In the genomic region with DNA sequence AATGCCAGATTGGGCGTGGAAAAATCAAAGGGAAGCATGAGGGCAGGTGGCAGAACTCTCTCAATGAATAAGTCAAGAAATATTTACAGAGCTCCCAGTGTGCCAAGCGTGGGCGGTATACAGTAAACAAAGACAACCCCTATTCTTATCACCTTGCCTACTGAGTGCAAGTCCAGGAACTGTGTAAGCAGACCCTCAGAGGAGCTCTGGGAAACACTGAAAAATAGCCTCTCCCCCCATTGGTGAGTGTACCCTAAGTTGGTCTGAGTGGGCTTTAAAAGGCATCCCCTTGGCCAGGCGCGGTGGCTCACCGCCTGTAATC, we compare ENCODE assay signal across 24 cellular contexts. TPM values are rescaled to one million over a fixed set of nuclear protein-coding genes. Genes with fewer than 3 reads are reported as not detected.
DNase-seq lines count a peak whose midpoint lies in the region; ATAC-seq and TF ChIP-seq lines count a peak whose summit lies in the region.
"Had no signal": no experiment of that assay in that cellular context is flagged by ENCODE, and none has a peak within 500 bp of the region (broad histone marks: within the 10 kb centered on the region; RNA-seq: fewer than 3 reads in every experiment).

No MANE protein-coding gene starts in this region.

- no peak for TF ChIP-seq CTCF in CD4-positive, alpha-beta T cell (IDR thresholded peaks at IDR 0.05)
- TF ChIP-seq CTCF in endodermal cell (conservative IDR thresholded peaks at IDR 0.05) (no peak), neural cell (IDR thresholded peaks at IDR 0.05; ENCODE audit: poor library complexity, severe bottlenecking) (no peak)

- peaks cover 3% of the 10 kb centered on the region for H3F3A ChIP-seq in neural cell (ENCODE audit: insufficient read depth, low read length, poor library complexity, severe bottlenecking)

- no peak for TF ChIP-seq RAD21 in neural cell (conservative IDR thresholded peaks at IDR 0.05)

- peak overlapping the region; percentile 56 for H3K9ac ChIP-seq in HUES48 (ENCODE audit: low read depth, low read length)
- no peak overlapping the region for H3K9ac ChIP-seq in endodermal cell (ENCODE audit: extremely low read depth, low read length, poor library complexity, severe bottlenecking)
- peak overlapping the region; percentile 79 for H3K9ac ChIP-seq in neural cell (ENCODE audit: low read length)

- ATAC-seq in CD4-positive, alpha-beta T cell (ENCODE audit: poor library complexity) = no peak

- peaks cover 21% of the 10 kb centered on the region for H3K27me3 ChIP-seq in CD4-positive, alpha-beta T cell (ENCODE audit: control insufficient read depth, insufficient read depth, low read length)
- H3K27me3 ChIP-seq in HUES48 (ENCODE audit: control insufficient read depth, insufficient read depth, low read length) (peaks cover 22% of the 10 kb centered on the region), endodermal cell (ENCODE audit: control insufficient read depth, insufficient read depth, low read length, poor library complexity, severe bottlenecking) (peaks cover 25% of the 10 kb centered on the region), neural cell (ENCODE audit: insufficient read depth, low read depth, low read length) (no peaks in the 10 kb centered on the region)
- H3K27me3 ChIP-seq: ovary had no signal

- H3K4me1 Mint-ChIP-seq in CD4-positive, alpha-beta T cell (ENCODE audit: low read depth) = no peaks in the 10 kb centered on the region
- H3K4me1 Mint-ChIP-seq in endodermal cell = peaks cover 8% of the 10 kb centered on the region

- CTCF ChIA-PET in CD4-positive, alpha-beta T cell (lab: Charles Lee) = no interaction called here

- no peak for TF ChIP-seq EP300 in neural cell (conservative IDR thresholded peaks at IDR 0.05; ENCODE audit: poor library complexity, severe bottlenecking)

- H3K4me2 ChIP-seq in neural cell (ENCODE audit: low read length) = peak overlapping the region; percentile 23

- H3K36me3 Mint-ChIP-seq in CD4-positive, alpha-beta T cell (ENCODE audit: low read depth) = no peaks in the 10 kb centered on the region
- H3K36me3 Mint-ChIP-seq in endodermal cell (ENCODE audit: low read depth) = peaks cover under 1% of the 10 kb centered on the region
- H3K36me3 Mint-ChIP-seq: activated CD4-positive, alpha-beta memory T cell treated with anti-CD3 and anti-CD28 coated beads for 36 hours; activated naive CD4-positive, alpha-beta T cell treated with anti-CD3 and anti-CD28 coated beads, Interleukin-2, amount 50 U/mL, for 72 hours had no signal

- H3K4me3 ChIP-seq in HUES48 (ENCODE audit: low read depth, low read length) = peak overlapping the region; percentile 58; the same call in 1 of the 2 replicates
- peak overlapping the region; percentile 74 for H3K4me3 ChIP-seq in endodermal cell (ENCODE audit: low read length)
- peak overlapping the region; percentile 68 for H3K4me3 ChIP-seq in neural cell (ENCODE audit: low read length)

- H3K36me3 ChIP-seq in HUES48 (ENCODE audit: control insufficient read depth, insufficient read depth, low read length) (no peaks in the 10 kb centered on the region), endodermal cell (ENCODE audit: control insufficient read depth, insufficient read depth, low read length) (no peaks in the 10 kb centered on the region), neural cell (ENCODE audit: insufficient read depth, low read length) (no peaks in the 10 kb centered on the region)
- H3K36me3 ChIP-seq: ovary had no signal

- intact Hi-C loops in CD4-positive, alpha-beta T cell (cut with DNase I, micrococcal nuclease) = no loop called here

- no peaks in the 10 kb centered on the region for H4K20me1 ChIP-seq in neural cell (ENCODE audit: insufficient read depth)

- no peaks in the 10 kb centered on the region for H3K9me3 ChIP-seq in CD4-positive, alpha-beta T cell (ENCODE audit: control insufficient read depth, low read length)
- H3K9me3 ChIP-seq in HUES48 (ENCODE audit: control insufficient read depth, insufficient read depth, low read length) (no peaks in the 10 kb centered on the region), endodermal cell (ENCODE audit: control insufficient read depth, low read length) (no peaks in the 10 kb centered on the region), neural cell (ENCODE audit: low read length) (no peaks in the 10 kb centered on the region)
- H3K9me3 ChIP-seq: Caco-2, ovary had no signal

- no peaks in the 10 kb centered on the region for H3K79me2 ChIP-seq in neural cell (replicated peaks; ENCODE audit: insufficient read depth, low read length)

- no peaks in the 10 kb centered on the region for H3K9me3 Mint-ChIP-seq in CD4-positive, alpha-beta T cell
- peaks cover 2% of the 10 kb centered on the region for H3K9me3 Mint-ChIP-seq in endodermal cell
- H3K9me3 Mint-ChIP-seq: activated B cell treated with CpG ODN at 0.5 μM for 24 hours; activated CD4-positive, alpha-beta memory T cell treated with anti-CD3 and anti-CD28 coated beads for 36 hours; activated naive CD4-positive, alpha-beta T cell treated with anti-CD3 and anti-CD28 coated beads, Interleukin-2, amount 50 U/mL, for 72 hours; stimulated activated naive CD8-positive, alpha-beta T cell treated with anti-CD3 and anti-CD28 coated beads, Interleukin-15, Interleukin-2, amounts not matched to agents 100 ng/mL and 50 ng/mL, for 24 hours had no signal

- H3K27ac ChIP-seq in CD4-positive, alpha-beta T cell (ENCODE audit: low read depth, low read length) = no peak overlapping the region
- H3K27ac ChIP-seq in HUES48 (ENCODE audit: low read depth, low read length) = no peak overlapping the region
- no peak overlapping the region for H3K27ac ChIP-seq in endodermal cell (ENCODE audit: low read depth, low read length)
- no peak overlapping the region for H3K27ac ChIP-seq in neural cell (ENCODE audit: low read length)
- H3K27ac ChIP-seq: epithelial cell of prostate, ovary had no signal

- H3K27ac Mint-ChIP-seq in CD4-positive, alpha-beta T cell = no peak overlapping the region
- H3K27ac Mint-ChIP-seq in endodermal cell = peak overlapping the region; percentile 89
- H3K27ac Mint-ChIP-seq: activated B cell treated with CpG ODN at 0.5 μM for 24 hours; activated CD4-positive, alpha-beta memory T cell treated with anti-CD3 and anti-CD28 coated beads for 36 hours; activated naive CD4-positive, alpha-beta T cell treated with anti-CD3 and anti-CD28 coated beads, Interleukin-2, amount 50 U/mL, for 72 hours; stimulated activated naive CD8-positive, alpha-beta T cell treated with anti-CD3 and anti-CD28 coated beads, Interleukin-15, Interleukin-2, amounts not matched to agents 100 ng/mL and 50 ng/mL, for 24 hours had no signal

- WGBS in endodermal cell (ENCODE audit: insufficient coverage in 1 of 2, insufficient read length in 1 of 2), 2 experiments = 82 to 95% methylated on average over 3 to 6 of the region's 6 CpGs

- peak overlapping the region; percentile 3 for H3K4me3 Mint-ChIP-seq in CD4-positive, alpha-beta T cell
- H3K4me3 Mint-ChIP-seq in endodermal cell = peak overlapping the region; percentile 80

- H3K9me2 ChIP-seq in neural cell (ENCODE audit: insufficient read depth, low read length) = no peaks in the 10 kb centered on the region

- peaks cover 6% of the 10 kb centered on the region for H3K4me1 ChIP-seq in HUES48 (ENCODE audit: control insufficient read depth, insufficient read depth, low read length)
- H3K4me1 ChIP-seq in endodermal cell (ENCODE audit: control insufficient read depth, insufficient read depth, low read length) = peaks cover 4% of the 10 kb centered on the region
- H3K4me1 ChIP-seq: Caco-2 had no signal

- POLR2A ChIA-PET in CD4-positive, alpha-beta T cell (lab: Charles Lee) = no interaction called here

- H3K27me3 Mint-ChIP-seq in CD4-positive, alpha-beta T cell = peaks cover 25% of the 10 kb centered on the region
- H3K27me3 Mint-ChIP-seq in endodermal cell (ENCODE audit: insufficient read depth) = peaks cover 28% of the 10 kb centered on the region

- peak overlapping the region; percentile 61 for H2AFZ ChIP-seq in neural cell (ENCODE audit: low read depth, low read length)

- no peak for DNase-seq in CD4-positive, alpha-beta T cell
- DNase-seq in endodermal cell (no peak), COLO668 (lab: John Stamatoyannopoulos, UW; ENCODE audit: unreplicated experiment) (no peak), OCI-M1 (lab: John Stamatoyannopoulos, UW) (no peak), GM19240 (ENCODE audit: insufficient read length, low spot score) (no peak)
- no peak for DNase-seq in activated effector memory CD4-positive, alpha-beta T cell treated with Interleukin-2 at 50 U/mL for 16 hours
- DNase-seq: activated B cell treated with CpG ODN at 0.5 μM for 24 hours; activated CD4-positive, alpha-beta memory T cell treated with anti-CD3 and anti-CD28 coated beads for 36 hours; activated T-cell treated with anti-CD3 and anti-CD28 coated beads for 4 hours; Caco-2; cortex of kidney; hippocampal formation; midbrain; SHP77 treated with DMSO at 0.1 percent for 48 hours; trophoblast cell had no signal

RNA-seq across cellular contexts. Expression of a gene that starts 1.2 kb away (rescaled TPM):
- total RNA-seq in CD4-positive, alpha-beta T cell = not detected
- 1 to 10 TPM; 1.9 to 5.3 TPM for total RNA-seq in endodermal cell
- polyA plus RNA-seq in endodermal cell (2013, experiment 1 of 2) = 3.5 TPM
- polyA plus RNA-seq in endodermal cell (2013, experiment 2 of 2) = 3.9 TPM
- polyA plus RNA-seq in neural cell = 2.4 and 17.0 TPM in 2 replicates
- polyA minus RNA-seq in neural cell = 1.2 and 2.5 TPM in 2 replicates
- total RNA-seq: activated B cell treated with CpG ODN at 0.5 μM for 24 hours; activated CD4-positive, alpha-beta memory T cell treated with anti-CD3 and anti-CD28 coated beads for 36 hours; activated naive CD4-positive, alpha-beta T cell treated with anti-CD3 and anti-CD28 coated beads, Interleukin-2, amount 50 U/mL, for 72 hours; Caco-2; HT-29; OCI-LY7; T-helper 2 cell treated with Interferon-gamma antibody and Interleukin-4, amounts not matched to agents 100 ng/mL and 5 ng/mL, for 36 hours had no signal

RNA-seq across cellular contexts. Expression of a gene that starts 1.2 kb away (rescaled TPM):
- total RNA-seq in CD4-positive, alpha-beta T cell = not detected
- total RNA-seq in endodermal cell = 1 to 10 TPM in 1 of 2 donors, under 1 TPM in 1; 0.55 to 1.3 TPM
- polyA plus RNA-seq in endodermal cell (2013, experiment 1 of 2) = not detected
- polyA plus RNA-seq in endodermal cell (2013, experiment 2 of 2) = not detected
- not detected in 2 replicates for polyA plus RNA-seq in neural cell
- not detected in 2 replicates for polyA minus RNA-seq in neural cell
- total RNA-seq: activated B cell treated with CpG ODN at 0.5 μM for 24 hours; activated CD4-positive, alpha-beta memory T cell treated with anti-CD3 and anti-CD28 coated beads for 36 hours; activated naive CD4-positive, alpha-beta T cell treated with anti-CD3 and anti-CD28 coated beads, Interleukin-2, amount 50 U/mL, for 72 hours; Caco-2; HT-29; OCI-LY7; T-helper 2 cell treated with Interferon-gamma antibody and Interleukin-4, amounts not matched to agents 100 ng/mL and 5 ng/mL, for 36 hours had no signal
- polyA plus RNA-seq: ovary had no signal

RNA-seq across cellular contexts. Expression of a gene that starts 50.6 kb away (rescaled TPM):
- 1 to 10 TPM; 3.9 to 4.6 TPM for total RNA-seq in CD4-positive, alpha-beta T cell
- 100 to 1,000 TPM; 101 to 127 TPM for total RNA-seq in endodermal cell
- 101 TPM for polyA plus RNA-seq in endodermal cell (2013, experiment 1 of 2)
- 97.4 TPM for polyA plus RNA-seq in endodermal cell (2013, experiment 2 of 2)
- 56.3 and 60.5 TPM in 2 replicates for polyA plus RNA-seq in neural cell
- polyA minus RNA-seq in neural cell = 36.0 and 37.6 TPM in 2 replicates
- total RNA-seq: OCI-LY7 had no signal

Comparison
In these comparisons a context has a peak if more than half of its experiments do, and no peak if none do; other contexts are left out.
1. RNA of a gene that starts 50.6 kb away (total RNA-seq): 101 to 127 TPM in endodermal cell; 3.9 to 4.6 TPM in CD4-positive, alpha-beta T cell; every median in the first group is over 10 times any median in the second.
2. Peak in every context shown above with its lines, with median percentiles within 50 percentile points of each other: H3K4me3 ChIP-seq.